8 cellular contexts compared by ENCODE assay signal in the genomic region with DNA sequence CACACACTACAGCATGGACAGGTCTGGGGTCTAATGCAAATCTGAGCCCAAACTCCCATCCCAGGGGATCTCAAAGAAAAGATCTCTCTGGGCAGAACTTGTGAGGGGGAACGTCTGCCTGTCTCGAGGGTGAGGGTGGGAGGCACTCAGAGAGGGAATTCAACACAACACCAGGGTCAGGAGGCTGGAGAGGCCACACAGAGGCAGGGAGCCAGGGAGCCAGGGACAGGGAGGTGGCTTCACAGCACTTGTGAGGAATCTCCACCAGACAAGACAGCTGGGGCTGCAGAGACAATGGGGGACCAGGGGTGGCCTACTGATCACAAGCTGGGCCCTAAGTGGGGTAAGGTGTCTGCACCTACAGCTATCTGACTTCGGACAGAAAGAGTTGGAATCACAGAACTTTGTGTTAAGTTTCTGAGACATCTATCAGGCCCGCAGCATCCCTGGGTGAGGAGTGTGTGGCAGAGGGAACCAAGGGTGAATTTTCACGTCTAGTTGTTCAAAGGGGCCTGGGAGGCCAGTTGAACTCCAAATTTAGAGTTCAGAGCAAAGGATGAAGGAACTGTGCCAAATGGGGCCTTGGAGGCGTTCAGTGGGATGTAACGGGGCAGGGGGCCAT. TPM values are rescaled to one million over a fixed set of nuclear protein-coding genes. Genes with fewer than 3 reads are reported as not detected.
A peak's percentile ranks its signal among the peaks of the same experiment; 100 is the strongest.
DNase-seq lines count a peak whose midpoint lies in the region; ATAC-seq, FAIRE-seq and TF ChIP-seq lines count a peak whose summit lies in the region.

No MANE protein-coding gene starts in this region.

- H3K27me3 ChIP-seq in H7 (ENCODE audit: control insufficient read depth, insufficient read depth, low read length): no peaks in the 10 kb centered on the region
- no peaks in the 10 kb centered on the region for H3K27me3 ChIP-seq in left ventricle myocardium inferior (ENCODE audit: low read depth)
- no peaks in the 10 kb centered on the region for H3K27me3 ChIP-seq in skeletal muscle satellite cell (ENCODE audit: control insufficient read depth, insufficient read depth, low read length)

- H3K4me1 ChIP-seq in left ventricle myocardium inferior (peaks cover 53% of the 10 kb centered on the region), skeletal muscle satellite cell (ENCODE audit: control insufficient read depth, insufficient read depth, low read length) (peaks cover 12% of the 10 kb centered on the region)

- no peaks in the 10 kb centered on the region for H3K9me3 ChIP-seq in left ventricle myocardium inferior (replicated peaks)
- H3K9me3 ChIP-seq in skeletal muscle satellite cell (replicated peaks; ENCODE audit: low read length): no peaks in the 10 kb centered on the region

- no peak for FAIRE-seq in RCC 7860 (lab: Jason Lieb, UNC)

- TF ChIP-seq CTCF in WI38 (IDR thresholded peaks at IDR 0.05; ENCODE audit: low read depth, low read length) (no peak), left ventricle myocardium inferior (IDR thresholded peaks at IDR 0.05; ENCODE audit: borderline replicate concordance) (no peak)

- ATAC-seq in GM18868 (IDR thresholded peaks at IDR 0.05; ENCODE audit: unreplicated experiment): no peak

- H3K4me3 ChIP-seq in H7 (ENCODE audit: insufficient read depth, low read depth, low read length): peak overlapping the region; percentile 83
- H3K4me3 ChIP-seq in WI38 (ENCODE audit: low read depth, low read length): peak overlapping the region; percentile 88
- peak overlapping the region; percentile 95 for H3K4me3 ChIP-seq in left ventricle myocardium inferior
- H3K4me3 ChIP-seq in skeletal muscle satellite cell (ENCODE audit: low read length): peak overlapping the region; percentile 96

- H3K27ac ChIP-seq in left ventricle myocardium inferior (replicated peaks): peak overlapping the region; percentile 74

- H3K4me2 ChIP-seq in skeletal muscle satellite cell (ENCODE audit: low read length): peak overlapping the region; percentile 95

- DNase-seq in H7: no peak
- DNase-seq in left ventricle myocardium inferior: no peak
- DNase-seq in RCC 7860 (ENCODE audit: low spot score): no peak
- DNase-seq in NCI-H1105 treated with DMSO at 0.1 percent for 48 hours (lab: John Stamatoyannopoulos, UW): no peak
- DNase-seq in stimulated activated CD4-positive, alpha-beta T cell treated with anti-CD3 and anti-CD28 coated beads, Interleukin-1b, Interleukin-23, amount 100 ng/mL, for 48 hours: no peak

- H3K9ac ChIP-seq in skeletal muscle satellite cell (ENCODE audit: low read depth, low read length): peak overlapping the region; percentile 99

- intact Hi-C loops in left ventricle myocardium inferior (cut with micrococcal nuclease): no loop called here

- H3K36me3 ChIP-seq in H7 (replicated peaks; ENCODE audit: control insufficient read depth, insufficient read depth, low read length) (peaks cover 3% of the 10 kb centered on the region), left ventricle myocardium inferior (peaks cover 19% of the 10 kb centered on the region), skeletal muscle satellite cell (ENCODE audit: insufficient read depth, low read length) (peaks cover 25% of the 10 kb centered on the region)

RNA-seq across cellular contexts. Expression of a gene that starts 12.7 kb away (rescaled TPM):
- total RNA-seq in H7 (2014; rRNA removed; shearing (Covaris generic)): 115 and 168 TPM in 2 replicates
- 74.5 TPM for total RNA-seq in left ventricle myocardium inferior
- total RNA-seq in skeletal muscle satellite cell (2012; rRNA removed): 48.5 and 50.7 TPM in 2 replicates

RNA-seq across cellular contexts. Expression of a gene that starts 18.2 kb away (rescaled TPM):
- 16.1 and 17.6 TPM in 2 replicates for total RNA-seq in H7 (2014; rRNA removed; shearing (Covaris generic))
- 25.3 TPM for total RNA-seq in left ventricle myocardium inferior
- total RNA-seq in skeletal muscle satellite cell (2012; rRNA removed): 9.4 and 10.7 TPM in 2 replicates

RNA-seq across cellular contexts. Expression of a gene that starts 32.8 kb away (rescaled TPM):
- total RNA-seq in H7 (2014; rRNA removed; shearing (Covaris generic)): not detected in 2 replicates
- total RNA-seq in left ventricle myocardium inferior: 1.5 TPM
- total RNA-seq in skeletal muscle satellite cell (2012; rRNA removed): not detected in 2 replicates

RNA-seq across cellular contexts. Expression of a gene that starts 47.8 kb away (rescaled TPM):
- not detected in 2 replicates for total RNA-seq in H7 (2014; rRNA removed; shearing (Covaris generic))
- total RNA-seq in left ventricle myocardium inferior: not detected
- not detected in 2 replicates for total RNA-seq in skeletal muscle satellite cell (2012; rRNA removed)

RNA-seq across cellular contexts. Expression of a gene that starts 51.9 kb away (rescaled TPM):
- total RNA-seq in H7 (2014; rRNA removed; shearing (Covaris generic)): 24.4 and 25.1 TPM in 2 replicates
- total RNA-seq in left ventricle myocardium inferior: 21.8 TPM
- 18.3 TPM in 2 replicates for total RNA-seq in skeletal muscle satellite cell (2012; rRNA removed)
